8 cellular contexts compared by ENCODE assay signal in genomic region chr12:124940143-124940392, GRCh38. TPM values are rescaled to one million over a fixed set of nuclear protein-coding genes. Genes with fewer than 3 reads are reported as not detected.
DNase-seq lines count a peak whose midpoint lies in the region; ATAC-seq, FAIRE-seq and TF ChIP-seq lines count a peak whose summit lies in the region.

No MANE protein-coding gene starts in this region.

- H3K27me3 ChIP-seq in GM12878 (replicated peaks in 1 of 2; ENCODE audit: control insufficient read depth in 2 of 2, insufficient read depth in 2 of 2, low read length in 1 of 2) (no peaks in the 10 kb centered on the region), mucosa of rectum (ENCODE audit: control insufficient read depth in 2 of 2, insufficient read depth in 2 of 2, low read length in 2 of 2) (no peaks in the 10 kb centered on the region)

- POLR2A ChIA-PET in GM12878 (lab: Charles Lee): interaction anchor here (0.7 to 10.2 kb wide), 10 partner anchors 12 to 1707 kb away, joined by 3 to 346 read pairs (median 6); partner anchors contain the start of genes BRI3BP, MPHOSPH9, MTRFR and UBC

- BruUV-seq in GM12878 (replicated peaks; lab: Mats Ljungman, UMichigan): TSS peak; percentile 92

- DNase-seq in GM12878 (ENCODE audit: low read depth, low spot score) (no peak), NCI-H2029 treated with DMSO at 0.1 percent for 48 hours (lab: John Stamatoyannopoulos, UW) (no peak), NCI-H526 (lab: John Stamatoyannopoulos, UW) (no peak)
- no peak for DNase-seq in activated CD4-positive, alpha-beta T cell treated with anti-CD3 and anti-CD28 coated beads for 1 hour

- peak overlapping the region; percentile 68; the same call in 1 of the 2 replicates for H3K4me3 ChIP-seq in GM12878
- peak overlapping the region; percentile 78 for H3K4me3 ChIP-seq in mucosa of rectum (ENCODE audit: low read length in 2 of 2)

- 0% methylated on average over 8 of the region's 8 CpGs for WGBS in GM12878 (ENCODE audit: insufficient coverage, insufficient replicate concordance, low lambda C conversion rate, missing lambda C conversion rate)

- CTCF ChIA-PET in GM12878 (lab: Yijun Ruan, JAX): interaction anchor here (0.6 to 13.6 kb wide), 15 partner anchors 9 to 973 kb away, joined by 3 to 523 read pairs (median 4); partner anchors contain the start of genes BRI3BP and UBC

- intact Hi-C loops in GM12878 (cut with micrococcal nuclease; ENCODE audit: unreplicated experiment): loop anchor here (1.0 kb wide), 3 partner anchors 13 to 34 kb away; no protein-coding TSS in a partner anchor

- TF ChIP-seq CTCF in C4-2B (conservative IDR thresholded peaks at IDR 0.05): no peak
- TF ChIP-seq CTCF in GM12878 (IDR thresholded peaks at IDR 0.05 in 2 of 3, conservative IDR thresholded peaks at IDR 0.05 in 1 of 3; ENCODE audit: control insufficient read depth in 2 of 3, extremely low read depth in 1 of 3, insufficient read depth in 1 of 3, low read depth in 3 of 3, low read length in 3 of 3): no peak

- no peaks in the 10 kb centered on the region; the same call in 2 of the 3 replicates for H3K9me3 ChIP-seq in GM12878 (replicated peaks; ENCODE audit: control insufficient read depth, insufficient read depth, low read length)
- H3K9me3 ChIP-seq in mucosa of rectum (ENCODE audit: control insufficient read depth in 2 of 2, low read length in 2 of 2): no peaks in the 10 kb centered on the region

- no peak for FAIRE-seq in GM12878 (lab: Jason Lieb, UNC)

- H3K4me2 ChIP-seq in GM12878 (ENCODE audit: control insufficient read depth, insufficient read depth): peak overlapping the region; percentile 90

- peaks cover 0 to 1% of the 10 kb centered on the region in 2 experiments; a peak in 2 of 4 replicates for H3K36me3 ChIP-seq in GM12878 (ENCODE audit: control insufficient read depth in 2 of 2, insufficient read depth in 2 of 2, low read length in 1 of 2)
- peaks cover 0 to 4% of the 10 kb centered on the region in 2 donors for H3K36me3 ChIP-seq in mucosa of rectum (ENCODE audit: control insufficient read depth in 2 of 2, insufficient read depth in 2 of 2, low read length in 2 of 2)

- H4K20me1 ChIP-seq in GM12878 (ENCODE audit: control insufficient read depth, insufficient read depth): no peaks in the 10 kb centered on the region

- no peak for TF ChIP-seq RAD21 in GM12878 (IDR thresholded peaks at IDR 0.05; ENCODE audit: insufficient read depth, low read depth, low read length)

- no peak for TF ChIP-seq EP300 in GM12878 (IDR thresholded peaks at IDR 0.05; ENCODE audit: borderline replicate concordance in 1 of 2, control insufficient read depth in 1 of 2, low read depth in 2 of 2, low read length in 2 of 2)

- H3K79me2 ChIP-seq in GM12878 (ENCODE audit: control insufficient read depth, insufficient read depth, low read length): no peaks in the 10 kb centered on the region

- peak overlapping the region; percentile 65 for H2AFZ ChIP-seq in GM12878 (ENCODE audit: control insufficient read depth, low read depth, low read length)

- in situ Hi-C loops in GM12878 (cut with MboI): no loop called here

- RAD21 ChIA-PET in GM12878 (lab: Charles Lee; ENCODE audit: unreplicated experiment): interaction anchor here (1.0 to 8.4 kb wide), 10 partner anchors 12 to 263 kb away, joined by 3 to 246 read pairs (median 9); partner anchors contain the start of genes BRI3BP and UBC

- SMC1A ChIA-PET in GM12878 (lab: Charles Lee; ENCODE audit: uncharacterized antibody, unreplicated experiment): interaction anchor here (0.9 to 9.3 kb wide), 11 partner anchors 9 to 394 kb away, joined by 3 to 294 read pairs (median 8); partner anchors contain the start of gene UBC

- H3K9ac ChIP-seq in GM12878 (ENCODE audit: control insufficient read depth, insufficient read depth, low read length): peak overlapping the region; percentile 75
- peak overlapping the region; percentile 74 to 86 for H3K9ac ChIP-seq in mucosa of rectum (ENCODE audit: low read depth in 1 of 2, low read length in 2 of 2)

- H3K27ac ChIP-seq in C4-2B: peak overlapping the region; percentile 73
- H3K27ac ChIP-seq in GM12878 (ENCODE audit: control insufficient read depth, insufficient read depth): peak overlapping the region; percentile 97
- H3K27ac ChIP-seq in mucosa of rectum (ENCODE audit: low read depth in 2 of 2, low read length in 2 of 2): peak overlapping the region; percentile 89 to 93

- H3K4me1 ChIP-seq in GM12878 (ENCODE audit: control insufficient read depth, insufficient read depth, low read length) (peaks cover 17% of the 10 kb centered on the region), mucosa of rectum (ENCODE audit: control insufficient read depth in 2 of 2, insufficient read depth in 2 of 2, low read length in 2 of 2) (peaks cover 17 to 26% of the 10 kb centered on the region in 2 donors)

- peak; percentile 2 for ATAC-seq in HG02938 (IDR thresholded peaks at IDR 0.05; ENCODE audit: unreplicated experiment)
- peak; percentile 2; the same call in 1 of the 3 replicates for ATAC-seq in GM12878
- no peak for ATAC-seq in GM18519 (IDR thresholded peaks at IDR 0.05; ENCODE audit: low FRiP score, unreplicated experiment)

- TF ChIP-seq POLR2A in GM12878 (IDR thresholded peaks at IDR 0.05; ENCODE audit: low read depth, low read length): no peak

TF ChIP-seq in GM12878, 131 proteins besides CTCF, POLR2A, EP300 and RAD21 (continues in another document):
- TF ChIP-seq RELA (IDR thresholded peaks at IDR 0.05; ENCODE audit: borderline replicate concordance, partially characterized antibody) (no peak), ZNF217 (IDR thresholded peaks at IDR 0.05) (no peak), STAT3 (IDR thresholded peaks at IDR 0.05; ENCODE audit: low read depth, low read length) (no peak), KDM1A (IDR thresholded peaks at IDR 0.05; ENCODE audit: borderline replicate concordance) (no peak)

RNA-seq across cellular contexts. Expression of gene UBC, which starts 25.6 kb away (rescaled TPM):
- 329 and 366 TPM in 2 replicates for total RNA-seq in GM12878 (2013; cell fraction: nucleolus; rRNA removed)
- total RNA-seq in GM12878 (2014; rRNA removed) (883 and 944 TPM in 2 replicates), GM12878 (2014; rRNA removed; fragmentation: Illumina TruSeq; extraction: Trizol) (816 and 821 TPM in 2 replicates), GM12878 (2021) (736 and 799 TPM in 2 replicates)
- 1,550 TPM for polyA plus RNA-seq in GM12878 (2011; ENCODE audit: low read depth)
- polyA plus RNA-seq in GM12878 (2011; rRNA removed) (1,270 and 1,666 TPM in 2 replicates), GM12878 (2014; fragmentation: Illumina TruSeq; extraction: Trizol) (973 and 1,123 TPM in 2 replicates), GM12878 (2014; fragmentation: Nextera tagmentation; extraction: Ambion mirVana) (1,000 to 10,000 TPM in 1 of 2 experiments, 100 to 1,000 TPM in 1; 785 to 1,214 TPM), GM12878 (2014; rRNA removed) (610 and 653 TPM in 2 replicates), GM12878 (2016; fragmentation: Nextera tagmentation; extraction: Ambion mirVana) (100 to 1,000 TPM; 866 to 909 TPM)
- polyA plus RNA-seq in GM12878 (2011; cell fraction: cytosol; rRNA removed): 1,638 and 1,774 TPM in 2 replicates
- polyA plus RNA-seq in GM12878 (2011; cell fraction: nucleus; rRNA removed): 1,319 and 1,377 TPM in 2 replicates
- 962 and 1,441 TPM in 2 replicates for polyA plus RNA-seq in GM12878 (2012)
- 980 and 1,147 TPM in 2 replicates for polyA minus RNA-seq in GM12878 (2011; rRNA and poly(A)+ RNA removed)
- 232 and 279 TPM in 2 replicates for polyA minus RNA-seq in GM12878 (2011; cell fraction: cytosol; rRNA and poly(A)+ RNA removed)
- 143 and 182 TPM in 2 replicates for polyA minus RNA-seq in GM12878 (2011; cell fraction: nucleus; rRNA and poly(A)+ RNA removed)

RNA-seq across cellular contexts. Expression of gene DHX37, which starts 48.9 kb away (rescaled TPM):
- total RNA-seq in GM12878 (2013; cell fraction: nucleolus; rRNA removed): 51.4 and 67.6 TPM in 2 replicates
- 29.0 and 32.5 TPM in 2 replicates for total RNA-seq in GM12878 (2014; rRNA removed)
- 12.8 and 15.5 TPM in 2 replicates for total RNA-seq in GM12878 (2014; rRNA removed; fragmentation: Illumina TruSeq; extraction: Trizol)
- 40.7 and 45.5 TPM in 2 replicates for total RNA-seq in GM12878 (2021)
- 6.4 TPM for polyA plus RNA-seq in GM12878 (2011; ENCODE audit: low read depth)
- 4.4 and 11.8 TPM in 2 replicates for polyA plus RNA-seq in GM12878 (2011; rRNA removed)
- 12.9 and 16.4 TPM in 2 replicates for polyA plus RNA-seq in GM12878 (2011; cell fraction: cytosol; rRNA removed)
- polyA plus RNA-seq in GM12878 (2011; cell fraction: nucleus; rRNA removed): 57.1 and 82.7 TPM in 2 replicates
- 16.8 and 20.4 TPM in 2 replicates for polyA plus RNA-seq in GM12878 (2012)
- polyA plus RNA-seq in GM12878 (2014; fragmentation: Illumina TruSeq; extraction: Trizol): 4.5 and 12.5 TPM in 2 replicates
- under 1 TPM; 0.21 to 0.84 TPM for polyA plus RNA-seq in GM12878 (2014; fragmentation: Nextera tagmentation; extraction: Ambion mirVana)
- polyA plus RNA-seq in GM12878 (2014; rRNA removed): 24.3 and 28.5 TPM in 2 replicates
- 10 to 100 TPM; 29.9 to 31.5 TPM for polyA plus RNA-seq in GM12878 (2016; fragmentation: Nextera tagmentation; extraction: Ambion mirVana)
- 16.5 and 29.9 TPM in 2 replicates for polyA minus RNA-seq in GM12878 (2011; rRNA and poly(A)+ RNA removed)
- polyA minus RNA-seq in GM12878 (2011; cell fraction: cytosol; rRNA and poly(A)+ RNA removed): 13.2 and 14.7 TPM in 2 replicates
- polyA minus RNA-seq in GM12878 (2011; cell fraction: nucleus; rRNA and poly(A)+ RNA removed): 16.6 and 36.5 TPM in 2 replicates

RNA-seq across cellular contexts. Expression of gene BRI3BP, which starts 53.4 kb away (rescaled TPM):
- 27.0 and 27.3 TPM in 2 replicates for total RNA-seq in GM12878 (2013; cell fraction: nucleolus; rRNA removed)
- total RNA-seq in GM12878 (2014; rRNA removed) (29.3 and 31.7 TPM in 2 replicates), GM12878 (2014; rRNA removed; fragmentation: Illumina TruSeq; extraction: Trizol) (28.7 and 30.1 TPM in 2 replicates), GM12878 (2021) (33.3 and 37.0 TPM in 2 replicates)
- polyA plus RNA-seq in GM12878 (2011; ENCODE audit: low read depth): 8.5 TPM
- polyA plus RNA-seq in GM12878 (2011; rRNA removed) (27.6 and 33.0 TPM in 2 replicates), GM12878 (2014; fragmentation: Illumina TruSeq; extraction: Trizol) (30.3 and 31.9 TPM in 2 replicates), GM12878 (2014; fragmentation: Nextera tagmentation; extraction: Ambion mirVana) (10 to 100 TPM; 15.1 to 22.6 TPM), GM12878 (2014; rRNA removed) (24.3 and 24.6 TPM in 2 replicates), GM12878 (2016; fragmentation: Nextera tagmentation; extraction: Ambion mirVana) (10 to 100 TPM; 11.5 to 33.5 TPM)
- polyA plus RNA-seq in GM12878 (2011; cell fraction: cytosol; rRNA removed): 21.9 and 24.3 TPM in 2 replicates
- polyA plus RNA-seq in GM12878 (2011; cell fraction: nucleus; rRNA removed): 5.6 and 7.6 TPM in 2 replicates
- polyA plus RNA-seq in GM12878 (2012): 14.7 and 17.3 TPM in 2 replicates
- polyA minus RNA-seq in GM12878 (2011; rRNA and poly(A)+ RNA removed): 29.6 and 36.6 TPM in 2 replicates
- 18.6 and 20.7 TPM in 2 replicates for polyA minus RNA-seq in GM12878 (2011; cell fraction: cytosol; rRNA and poly(A)+ RNA removed)
- 3.6 and 8.3 TPM in 2 replicates for polyA minus RNA-seq in GM12878 (2011; cell fraction: nucleus; rRNA and poly(A)+ RNA removed)
